ENCODE assay signal across 1 cellular context in the genomic region with DNA sequence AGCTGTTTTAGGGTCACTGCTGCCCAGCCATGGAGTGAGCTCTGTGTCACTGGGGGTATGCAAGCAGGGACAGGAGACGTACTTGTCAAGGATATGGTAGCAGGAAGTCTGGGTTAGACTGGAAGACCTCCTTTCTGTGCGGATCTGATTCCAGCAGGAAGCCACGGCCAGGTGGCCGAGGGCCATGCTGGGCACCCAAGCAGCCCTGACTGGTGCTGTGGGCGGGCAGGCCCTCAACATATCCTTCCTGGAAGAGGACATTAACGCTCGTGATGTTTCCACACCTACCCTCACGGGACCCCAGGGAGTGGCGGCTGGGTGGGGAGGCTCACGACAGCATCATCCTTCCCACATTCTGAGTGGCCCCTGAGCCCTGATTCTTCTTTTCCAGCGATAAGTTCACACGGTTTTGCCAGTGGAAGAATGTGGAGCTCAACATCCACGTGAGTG.
TF ChIP-seq lines count a peak whose summit lies in the region.

No MANE protein-coding gene starts in this region.

TF ChIP-seq in SK-N-SH, 30 proteins besides CTCF, POLR2A, EP300 and RAD21 (continued from another document):
- TF ChIP-seq NRF1 (IDR thresholded peaks at IDR 0.05; ENCODE audit: low read depth, low read length) (no peak), TCF12 (IDR thresholded peaks at IDR 0.05) (no peak), RFX5 (IDR thresholded peaks at IDR 0.05; ENCODE audit: low read length) (no peak), TAF1 (IDR thresholded peaks at IDR 0.05; ENCODE audit: borderline replicate concordance, low read depth, low read length) (no peak)
- TF ChIP-seq, protein P1, sequence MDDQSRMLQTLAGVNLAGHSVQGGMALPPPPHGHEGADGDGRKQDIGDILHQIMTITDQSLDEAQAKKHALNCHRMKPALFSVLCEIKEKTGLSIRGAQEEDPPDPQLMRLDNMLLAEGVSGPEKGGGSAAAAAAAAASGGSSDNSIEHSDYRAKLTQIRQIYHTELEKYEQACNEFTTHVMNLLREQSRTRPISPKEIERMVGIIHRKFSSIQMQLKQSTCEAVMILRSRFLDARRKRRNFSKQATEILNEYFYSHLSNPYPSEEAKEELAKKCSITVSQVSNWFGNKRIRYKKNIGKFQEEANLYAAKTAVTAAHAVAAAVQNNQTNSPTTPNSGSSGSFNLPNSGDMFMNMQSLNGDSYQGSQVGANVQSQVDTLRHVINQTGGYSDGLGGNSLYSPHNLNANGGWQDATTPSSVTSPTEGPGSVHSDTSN (IDR thresholded peaks at IDR 0.05), result no peak
